ENCODE assay signal across 18 cellular contexts in genomic region chr21:14900611-14901010, GRCh38.
DNase-seq lines count a peak whose midpoint lies in the region; ATAC-seq lines count a peak whose summit lies in the region.
"Had no signal": no experiment of that assay in that cellular context is flagged by ENCODE, and none has a peak within 500 bp of the region (broad histone marks: within the 10 kb centered on the region; RNA-seq: fewer than 3 reads in every experiment).

No MANE protein-coding gene starts in this region.

- H3K27ac Mint-ChIP-seq in stimulated activated naive CD8-positive, alpha-beta T cell treated with anti-CD3 and anti-CD28 coated beads, Interleukin-15, amount 100 ng/mL, for 72 hours, result no peak overlapping the region
- H3K27ac Mint-ChIP-seq: CD8-positive, alpha-beta memory T cell; progenitor cell of endocrine pancreas had no signal

- no peak for DNase-seq in stimulated activated naive CD8-positive, alpha-beta T cell treated with anti-CD3 and anti-CD28 coated beads, Interleukin-15, amount 100 ng/mL, for 72 hours
- no peak for DNase-seq in stimulated activated naive CD8-positive, alpha-beta T cell treated with anti-CD3 and anti-CD28 coated beads, Interleukin-15, Interleukin-2, amounts not matched to agents 100 U/mL and 50 U/mL, for 24 hours
- DNase-seq in astrocyte of the hippocampus (ENCODE audit: low read depth, low spot score) (peak; percentile 58), hepatic stellate cell (ENCODE audit: low spot score) (peak; percentile 32), stromal cell of bone marrow (ENCODE audit: low read depth) (peak; percentile 9), SIG-M5 treated with dmso at 0.1 percent for 504 hours (lab: John Stamatoyannopoulos, UW; ENCODE audit: unreplicated experiment) (no peak), HPDE6-E6E7 (ENCODE audit: extremely low spot score) (no peak), NCI-H1694 treated with DMSO at 0.1 percent for 48 hours (lab: John Stamatoyannopoulos, UW) (no peak)
- DNase-seq: activated CD8-positive, alpha-beta memory T cell treated with anti-CD3 and anti-CD28 coated beads for 24 hours; activated gamma-delta T cell; aorta; CD8-positive, alpha-beta memory T cell; dermis blood vessel endothelial cell; KBM-7; NCI-H1092 treated with DMSO at 0.1 percent for 48 hours; NCI-H774; Peyer's patch had no signal

- peaks cover 28% of the 10 kb centered on the region for H3K4me1 Mint-ChIP-seq in stimulated activated naive CD8-positive, alpha-beta T cell treated with anti-CD3 and anti-CD28 coated beads, Interleukin-15, amount 100 ng/mL, for 72 hours
- H3K4me1 Mint-ChIP-seq: CD8-positive, alpha-beta memory T cell had no signal

- peak overlapping the region in 1 of 2 donors; percentile 46 for H3K4me3 Mint-ChIP-seq in stimulated activated naive CD8-positive, alpha-beta T cell treated with anti-CD3 and anti-CD28 coated beads, Interleukin-15, amount 100 ng/mL, for 72 hours
- H3K4me3 Mint-ChIP-seq: CD8-positive, alpha-beta memory T cell had no signal

- peaks cover 0 to 13% of the 10 kb centered on the region in 2 donors for H3K9me3 Mint-ChIP-seq in stimulated activated naive CD8-positive, alpha-beta T cell treated with anti-CD3 and anti-CD28 coated beads, Interleukin-15, amount 100 ng/mL, for 72 hours

- ATAC-seq in stimulated activated naive CD8-positive, alpha-beta T cell treated with anti-CD3 and anti-CD28 coated beads, Interleukin-15, amount 100 ng/mL, for 72 hours, result peak; percentile 59
- ATAC-seq in stimulated activated naive CD8-positive, alpha-beta T cell treated with anti-CD3 and anti-CD28 coated beads, Interleukin-15, Interleukin-2, amounts not matched to agents 100 U/mL and 50 U/mL, for 24 hours, result no peak

- no peaks in the 10 kb centered on the region for H3K27me3 Mint-ChIP-seq in stimulated activated naive CD8-positive, alpha-beta T cell treated with anti-CD3 and anti-CD28 coated beads, Interleukin-15, amount 100 ng/mL, for 72 hours
- H3K27me3 Mint-ChIP-seq: CD8-positive, alpha-beta memory T cell; progenitor cell of endocrine pancreas had no signal

Comparison
In these comparisons a context has a peak if more than half of its experiments do, and no peak if none do; other contexts are left out.
1. DNase-seq: peak in astrocyte of the hippocampus (single experiment), hepatic stellate cell (single experiment) and stromal cell of bone marrow (single experiment); none in stimulated activated naive CD8-positive, alpha-beta T cell treated with anti-CD3 and anti-CD28 coated beads, Interleukin-15, amount 100 ng/mL, for 72 hours (0 of 2), stimulated activated naive CD8-positive, alpha-beta T cell treated with anti-CD3 and anti-CD28 coated beads, Interleukin-15, Interleukin-2, amounts not matched to agents 100 U/mL and 50 U/mL, for 24 hours (single experiment), SIG-M5 treated with dmso at 0.1 percent for 504 hours (single experiment), HPDE6-E6E7 (single experiment) and NCI-H1694 treated with DMSO at 0.1 percent for 48 hours (single experiment).